21 cellular contexts compared by ENCODE assay signal in the genomic region with DNA sequence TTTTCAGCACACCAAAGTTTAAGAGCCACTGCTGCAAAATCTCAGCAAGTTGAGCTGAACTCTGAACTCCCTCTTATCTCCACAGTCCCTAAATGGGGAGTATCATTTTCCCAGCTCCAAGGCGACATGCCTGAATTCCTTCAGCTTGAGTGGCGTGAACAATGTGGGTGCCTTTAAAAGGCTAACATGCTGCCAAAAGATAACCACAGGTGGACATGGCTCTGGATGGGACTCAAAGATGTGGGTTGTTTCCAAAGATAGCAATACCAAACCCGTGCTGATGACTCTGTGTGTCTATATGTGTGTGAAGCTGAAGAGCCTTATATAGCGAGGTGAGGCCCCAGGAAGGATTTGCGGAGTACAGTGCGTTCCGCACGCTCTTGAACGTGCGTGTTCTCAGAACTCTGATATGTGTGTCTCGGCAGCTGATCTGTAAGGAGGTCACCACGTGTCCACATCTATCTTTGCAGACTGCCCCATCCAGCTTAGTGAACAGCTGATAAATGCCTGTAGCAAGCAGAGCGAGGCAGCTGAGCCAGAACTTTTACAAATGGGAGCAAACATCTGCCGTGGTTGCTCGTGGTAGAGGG.
DNase-seq lines count a peak whose midpoint lies in the region; ATAC-seq and TF ChIP-seq lines count a peak whose summit lies in the region.
"Had no signal": no experiment of that assay in that cellular context is flagged by ENCODE, and none has a peak within 500 bp of the region (broad histone marks: within the 10 kb centered on the region; RNA-seq: fewer than 3 reads in every experiment).

No MANE protein-coding gene starts in this region.

- H3K27me3 Mint-ChIP-seq in activated CD4-positive, alpha-beta T cell treated with anti-CD3 and anti-CD28 coated beads, Interleukin-2, amount 10 ng/mL, durations not matched to agents 24 days and 14 days = peaks cover 1% of the 10 kb centered on the region

- WGBS in heart right ventricle, 2 donors = 45 to 52% methylated on average over 15 of the region's 15 CpGs

- H3K27ac ChIP-seq in SJCRH30 (peak overlapping the region; percentile 13; the same call in 1 of the 2 replicates), heart right ventricle (peak overlapping the region in 8 of 10 donors; percentile 20 to 79 (median 59)), skeletal muscle tissue (ENCODE audit: low read depth, low read length) (peak overlapping the region; percentile 80)
- H3K27ac ChIP-seq: GM23248 had no signal

- intact Hi-C loops in heart right ventricle (cut with DNase I) = loop anchor here in 2 of 10 donors (10.0 kb wide), 2 partner anchors 181 to 191 kb away; partner anchors contain the start of gene DYRK1A (in 1 of the 2)
- intact Hi-C loops in activated CD4-positive, alpha-beta T cell treated with anti-CD3 and anti-CD28 coated beads, Interleukin-2, amount 10 ng/mL, durations not matched to agents 24 days and 14 days (cut with micrococcal nuclease) = no loop called here

- H3K36me3 Mint-ChIP-seq in activated CD4-positive, alpha-beta T cell treated with anti-CD3 and anti-CD28 coated beads, Interleukin-2, amount 10 ng/mL, durations not matched to agents 24 days and 14 days (ENCODE audit: low read depth) = no peaks in the 10 kb centered on the region

- DNase-seq in SJCRH30 (peak; percentile 60 to 76), heart right ventricle (no peak), myocyte (ENCODE audit: low read depth) (peak; percentile 94)
- DNase-seq in activated CD4-positive, alpha-beta T cell treated with anti-CD3 and anti-CD28 coated beads, Interleukin-2, amount 10 ng/mL, durations not matched to agents 24 days and 14 days = no peak
- DNase-seq in stimulated activated naive CD4-positive, alpha-beta T cell treated with Interleukin-2 at 50 U/mL for 16 hours (lab: John Stamatoyannopoulos, UW) = no peak
- DNase-seq: ACHN; AML-193; Calu3; CD4-positive, alpha-beta T cell; DMS79; GM23248; HCEC 1CT; MV-4-11; NCI-H1417 treated with DMSO at 0.1 percent for 48 hours; NCI-H2029; NCI-H2171; NCI-H446 treated with DMSO at 0.1 percent for 48 hours; NK-92 treated with Interleukin-12 subunit alpha and Interleukin-12 subunit beta, amount 100 ng/mL, for 24 hours; OCI-M1 had no signal

- peaks cover 19% of the 10 kb centered on the region for H3K4me1 ChIP-seq in SJCRH30
- H3K4me1 ChIP-seq in heart right ventricle = peaks cover 4 to 55% (median 32%) of the 10 kb centered on the region in 9 donors
- H3K4me1 ChIP-seq in skeletal muscle tissue (ENCODE audit: control insufficient read depth in 3 of 3, insufficient read depth in 3 of 3, low read length in 3 of 3) = peaks cover 28 to 57% (median 56%) of the 10 kb centered on the region in 3 donors

- H3K9me3 ChIP-seq in SJCRH30 (replicated peaks) (no peaks in the 10 kb centered on the region), heart right ventricle (peaks cover 0 to 7% (median 0%) of the 10 kb centered on the region in 11 donors), skeletal muscle tissue (ENCODE audit: control insufficient read depth in 3 of 3, low read length in 3 of 3) (no peaks in the 10 kb centered on the region)

- H3K9ac ChIP-seq in skeletal muscle tissue (ENCODE audit: low read depth in 1 of 3, low read length in 3 of 3) = peak overlapping the region in 1 of 3 donors; percentile 47
- H3K9ac ChIP-seq: GM23248 had no signal

- ATAC-seq in heart right ventricle = peak in 7 of 8 donors; percentile 10 to 82 (median 61)
- ATAC-seq in HG03108 (IDR thresholded peaks at IDR 0.05; ENCODE audit: unreplicated experiment) = no peak

- no peak overlapping the region for H3K27ac Mint-ChIP-seq in activated CD4-positive, alpha-beta T cell treated with anti-CD3 and anti-CD28 coated beads, Interleukin-2, amount 10 ng/mL, durations not matched to agents 24 days and 14 days
- H3K27ac Mint-ChIP-seq: CD4-positive, alpha-beta T cell had no signal

- H3K4me3 ChIP-seq in SJCRH30 = peak overlapping the region; percentile 21
- no peak overlapping the region for H3K4me3 ChIP-seq in heart right ventricle
- peak overlapping the region in 2 of 3 donors; percentile 1 to 52 for H3K4me3 ChIP-seq in skeletal muscle tissue (ENCODE audit: low read length in 3 of 3)
- H3K4me3 ChIP-seq: GM23248 had no signal

- H3K27me3 ChIP-seq in SJCRH30 (no peaks in the 10 kb centered on the region), heart right ventricle (no peaks in the 10 kb centered on the region), skeletal muscle tissue (ENCODE audit: control insufficient read depth in 3 of 3, insufficient read depth in 3 of 3, low read length in 3 of 3) (no peaks in the 10 kb centered on the region)

- H3K4me3 Mint-ChIP-seq in activated CD4-positive, alpha-beta T cell treated with anti-CD3 and anti-CD28 coated beads, Interleukin-2, amount 10 ng/mL, durations not matched to agents 24 days and 14 days = no peak overlapping the region
- H3K4me3 Mint-ChIP-seq: CD4-positive, alpha-beta T cell had no signal

- H3K9me3 Mint-ChIP-seq in activated CD4-positive, alpha-beta T cell treated with anti-CD3 and anti-CD28 coated beads, Interleukin-2, amount 10 ng/mL, durations not matched to agents 24 days and 14 days = no peaks in the 10 kb centered on the region
- H3K9me3 Mint-ChIP-seq: CD4-positive, alpha-beta T cell had no signal

- H3K36me3 ChIP-seq in SJCRH30 (no peaks in the 10 kb centered on the region), heart right ventricle (no peaks in the 10 kb centered on the region), skeletal muscle tissue (ENCODE audit: control insufficient read depth in 3 of 3, insufficient read depth in 3 of 3, low read length in 3 of 3) (no peaks in the 10 kb centered on the region)

- no peak for TF ChIP-seq CTCF in heart right ventricle (IDR thresholded peaks at IDR 0.05)

- H3K4me1 Mint-ChIP-seq in activated CD4-positive, alpha-beta T cell treated with anti-CD3 and anti-CD28 coated beads, Interleukin-2, amount 10 ng/mL, durations not matched to agents 24 days and 14 days = no peaks in the 10 kb centered on the region

Comparison
In these comparisons a context has a peak if more than half of its experiments do, and no peak if none do; other contexts are left out.
1. DNase-seq: peak in SJCRH30 (2 of 2) and myocyte (single experiment); none in heart right ventricle (0 of 2), activated CD4-positive, alpha-beta T cell treated with anti-CD3 and anti-CD28 coated beads, Interleukin-2, amount 10 ng/mL, durations not matched to agents 24 days and 14 days (single experiment) and stimulated activated naive CD4-positive, alpha-beta T cell treated with Interleukin-2 at 50 U/mL for 16 hours (single experiment).
2. H3K27ac ChIP-seq: peak in every context shown above with its lines; median percentile 80 in skeletal muscle tissue; 59 in heart right ventricle; 13 in SJCRH30.
3. H3K4me3 ChIP-seq: peak in SJCRH30 (single experiment) and skeletal muscle tissue (2 of 3); none in heart right ventricle (0 of 10).